Comparison of ENCODE assay signal across 32 cellular contexts in the genomic region with DNA sequence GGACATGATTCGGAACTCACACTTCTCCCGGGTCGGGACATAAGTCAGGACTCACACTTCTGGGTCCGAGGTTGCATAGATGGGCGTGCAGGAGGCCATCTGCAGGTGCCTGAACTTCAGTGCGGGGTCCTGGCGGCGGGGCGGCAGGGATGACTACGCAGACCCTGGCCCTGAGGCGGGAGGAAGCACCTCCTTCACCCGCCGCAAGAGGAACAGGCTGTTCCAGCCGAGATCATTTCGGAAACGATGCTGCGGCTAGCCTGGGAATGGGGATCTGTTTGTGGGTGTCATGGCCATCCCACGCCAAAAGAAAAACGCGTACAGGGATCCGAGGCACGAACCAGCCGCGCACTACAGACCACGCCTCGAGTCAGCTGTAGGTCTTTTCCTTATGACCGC.
DNase-seq lines count a peak whose midpoint lies in the region; ATAC-seq and TF ChIP-seq lines count a peak whose summit lies in the region.
"Had no signal": no experiment of that assay in that cellular context is flagged by ENCODE, and none has a peak within 500 bp of the region (broad histone marks: within the 10 kb centered on the region; RNA-seq: fewer than 3 reads in every experiment).

No MANE protein-coding gene starts in this region.

- peak overlapping the region; percentile 8 to 25 for H3K27ac ChIP-seq in breast epithelium
- no peak overlapping the region for H3K27ac ChIP-seq in RWPE2 (ENCODE audit: poor library complexity, severe bottlenecking)
- no peak overlapping the region for H3K27ac ChIP-seq in aorta (ENCODE audit: low read depth in 1 of 2, low read length in 2 of 2)
- H3K27ac ChIP-seq in WERI-Rb-1, result no peak overlapping the region
- H3K27ac ChIP-seq: adrenal gland, brain microvascular endothelial cell, gastrocnemius medialis, hepatocyte had no signal

- TF ChIP-seq CTCF in breast epithelium (IDR thresholded peaks at IDR 0.05), result no peak
- TF ChIP-seq CTCF in MCF 10A (IDR thresholded peaks at IDR 0.05; ENCODE audit: unreplicated experiment), result no peak
- TF ChIP-seq CTCF in RWPE2 (IDR thresholded peaks at IDR 0.05; ENCODE audit: poor library complexity, severe bottlenecking), result no peak
- no peak for TF ChIP-seq CTCF in nephron progenitor cell (IDR thresholded peaks at IDR 0.05)
- TF ChIP-seq CTCF in WERI-Rb-1 (IDR thresholded peaks at IDR 0.05; ENCODE audit: low read depth, low read length), result no peak

- intact Hi-C loops in breast epithelium (cut with DNase I; ENCODE audit: low total_unique reads), result loop anchor here (1.0 kb wide), 1 partner anchor 43 kb away; no protein-coding TSS in a partner anchor
- intact Hi-C loops in MCF 10A (cut with micrococcal nuclease), result no loop called here
- intact Hi-C loops in aorta (cut with DNase I), result no loop called here

- CTCF ChIA-PET in MCF 10A (lab: Yijun Ruan, JAX), result interaction anchor here (0.9 kb wide), 1 partner anchor 34 kb away, joined by 3 read pairs; no protein-coding TSS in a partner anchor

- H3K27ac Mint-ChIP-seq in MCF 10A (ENCODE audit: low read depth, unreplicated experiment), result no peak overlapping the region
- no peak overlapping the region for H3K27ac Mint-ChIP-seq in nephron progenitor cell
- H3K27ac Mint-ChIP-seq: activated CD4-positive, alpha-beta T cell treated with anti-CD3 and anti-CD28 coated beads, Interleukin-2, amount 10 ng/mL, durations not matched to agents 7 days and 5 days; activated T-helper 1 cell treated with anti-CD3 and anti-CD28 coated beads, Interleukin-12 subunit alpha, Interleukin-12 subunit beta, Interleukin-2, Interleukin-4 antibody, amounts not matched to agents 30 ng/mL and 10 ng/mL and 1 ng/mL, durations not matched to agents 14 hours and 24 hours and 36 hours; CD8-positive, alpha-beta T cell; stimulated activated naive CD8-positive, alpha-beta T cell treated with anti-CD3 and anti-CD28 coated beads, Interleukin-15, Interleukin-2, amounts not matched to agents 100 ng/mL and 50 ng/mL, for 24 hours had no signal

- H3K4me3 Mint-ChIP-seq in MCF 10A (ENCODE audit: unreplicated experiment), result no peak overlapping the region
- H3K4me3 Mint-ChIP-seq in nephron progenitor cell, result no peak overlapping the region
- H3K4me3 Mint-ChIP-seq: activated CD4-positive, alpha-beta T cell treated with anti-CD3 and anti-CD28 coated beads, Interleukin-2, amount 10 ng/mL, durations not matched to agents 7 days and 5 days; activated T-helper 1 cell treated with anti-CD3 and anti-CD28 coated beads, Interleukin-12 subunit alpha, Interleukin-12 subunit beta, Interleukin-2, Interleukin-4 antibody, amounts not matched to agents 30 ng/mL and 10 ng/mL and 1 ng/mL, durations not matched to agents 14 hours and 24 hours and 36 hours; CD8-positive, alpha-beta T cell; naive thymus-derived CD8-positive, alpha-beta T cell; stimulated activated naive CD8-positive, alpha-beta T cell treated with anti-CD3 and anti-CD28 coated beads, Interleukin-15, Interleukin-2, amounts not matched to agents 100 ng/mL and 50 ng/mL, for 24 hours had no signal

- 94 to 97% methylated on average over 27 of the region's 27 CpGs for WGBS in aorta, 2 donors

- no peak for TF ChIP-seq POLR2A in breast epithelium (IDR thresholded peaks at IDR 0.05)

- POLR2A ChIA-PET in MCF 10A (lab: Yijun Ruan, JAX), result no interaction called here

- H3K9me3 ChIP-seq in breast epithelium (no peaks in the 10 kb centered on the region), RWPE2 (ENCODE audit: severe bottlenecking) (no peaks in the 10 kb centered on the region), aorta (ENCODE audit: control insufficient read depth, low read length) (no peaks in the 10 kb centered on the region), WERI-Rb-1 (ENCODE audit: severe bottlenecking) (peaks cover 12% of the 10 kb centered on the region)
- H3K9me3 ChIP-seq: adrenal gland, BE2C, gastrocnemius medialis, thoracic aorta had no signal

- ATAC-seq in RWPE2 (ENCODE audit: low read depth) (peak; percentile 7; the same call in 1 of the 3 replicates), aorta (ENCODE audit: low FRiP score) (peak; percentile 20)
- ATAC-seq in activated CD4-positive, CD25-positive, alpha-beta regulatory T cell treated with anti-CD3 and anti-CD28 coated beads, Interleukin-2, amount 50 U/mL, for 24 hours, result no peak
- ATAC-seq: CD8-positive, alpha-beta T cell; GM12878; naive thymus-derived CD8-positive, alpha-beta T cell; PC-3 had no signal

- peak overlapping the region in 2 of 3 donors; percentile 15 to 47 for H3K4me3 ChIP-seq in breast epithelium
- no peak overlapping the region for H3K4me3 ChIP-seq in RWPE2 (ENCODE audit: severe bottlenecking)
- no peak overlapping the region for H3K4me3 ChIP-seq in aorta (ENCODE audit: low read length in 2 of 2)
- H3K4me3 ChIP-seq in WERI-Rb-1 (ENCODE audit: low read depth, low read length), result no peak overlapping the region
- H3K4me3 ChIP-seq: adrenal gland, gastrocnemius medialis, GM12878, hepatocyte, lung, thoracic aorta had no signal

- H3K27me3 ChIP-seq in breast epithelium, result no peaks in the 10 kb centered on the region
- H3K27me3 ChIP-seq in RWPE2 (ENCODE audit: insufficient read depth, poor library complexity, severe bottlenecking), result no peaks in the 10 kb centered on the region
- no peaks in the 10 kb centered on the region for H3K27me3 ChIP-seq in aorta (ENCODE audit: control insufficient read depth in 1 of 2, insufficient read depth in 2 of 2, low read length in 1 of 2)
- H3K27me3 ChIP-seq in WERI-Rb-1 (ENCODE audit: insufficient read depth, low read depth, severe bottlenecking), result no peaks in the 10 kb centered on the region
- H3K27me3 ChIP-seq: adrenal gland, BE2C, brain microvascular endothelial cell, gastrocnemius medialis, hepatocyte had no signal

- DNase-seq in breast epithelium (ENCODE audit: low spot score in 2 of 2) (no peak), MCF 10A (ENCODE audit: unreplicated experiment) (no peak), RWPE2 (ENCODE audit: low spot score) (no peak), nephron progenitor cell (peak; percentile 14), aorta (no peak), WERI-Rb-1 (no peak), HuH-7 (ENCODE audit: low spot score) (no peak)
- DNase-seq: activated CD4-positive, alpha-beta T cell treated with anti-CD3 and anti-CD28 coated beads, Interleukin-2, amount 10 ng/mL, durations not matched to agents 7 days and 5 days; activated naive CD4-positive, alpha-beta T cell treated with Interleukin-2 at 50 U/mL for 16 hours; brain microvascular endothelial cell; CD8-positive, alpha-beta T cell; gastrocnemius medialis; Karpas-422; naive thymus-derived CD8-positive, alpha-beta T cell; NCI-H1417 treated with DMSO at 0.1 percent for 48 hours; NCI-H2029 treated with DMSO at 0.1 percent for 48 hours; NCI-H2227 treated with DMSO at 0.1 percent for 48 hours; NCI-H526 treated with DMSO at 0.1 percent for 48 hours; NK-92 treated with Interleukin-12 subunit alpha and Interleukin-12 subunit beta, amount 100 ng/mL, for 24 hours; PC-3; retina; SIG-M5; SW 1271 had no signal

- no TSS peak for BruUV-seq in MCF 10A (replicated peaks; lab: Mats Ljungman, UMichigan)

- no peaks in the 10 kb centered on the region for H3K4me1 Mint-ChIP-seq in MCF 10A (ENCODE audit: insufficient read depth, unreplicated experiment)
- H3K4me1 Mint-ChIP-seq in nephron progenitor cell, result peaks cover 17% of the 10 kb centered on the region
- H3K4me1 Mint-ChIP-seq: activated CD4-positive, alpha-beta T cell treated with anti-CD3 and anti-CD28 coated beads, Interleukin-2, amount 10 ng/mL, durations not matched to agents 7 days and 5 days had no signal

- H3K36me3 Mint-ChIP-seq in MCF 10A (ENCODE audit: insufficient read depth, unreplicated experiment), result peaks cover 7% of the 10 kb centered on the region
- peaks cover 7% of the 10 kb centered on the region for H3K36me3 Mint-ChIP-seq in nephron progenitor cell (ENCODE audit: low read depth)
- H3K36me3 Mint-ChIP-seq: CD8-positive, alpha-beta T cell had no signal

- H3K36me3 ChIP-seq in breast epithelium, result no peaks in the 10 kb centered on the region
- 0 out of 2 replicates have a peak, but pooled peaks cover 7% of the 10 kb centered on the region for H3K36me3 ChIP-seq in RWPE2 (ENCODE audit: low read depth)
- H3K36me3 ChIP-seq in aorta (ENCODE audit: control insufficient read depth in 1 of 2, insufficient read depth in 2 of 2, low read length in 1 of 2), result no peaks in the 10 kb centered on the region
- no peaks in the 10 kb centered on the region for H3K36me3 ChIP-seq in WERI-Rb-1
- H3K36me3 ChIP-seq: adrenal gland, BE2C, brain microvascular endothelial cell, gastrocnemius medialis, thoracic aorta had no signal

- H3K9me3 Mint-ChIP-seq in MCF 10A (ENCODE audit: unreplicated experiment), result peaks cover 12% of the 10 kb centered on the region
- peaks cover 19% of the 10 kb centered on the region for H3K9me3 Mint-ChIP-seq in nephron progenitor cell

- no peaks in the 10 kb centered on the region for H3K27me3 Mint-ChIP-seq in MCF 10A (ENCODE audit: insufficient read depth, unreplicated experiment)
- H3K27me3 Mint-ChIP-seq in nephron progenitor cell (ENCODE audit: low read depth, poor library complexity), result peaks cover 12% of the 10 kb centered on the region
- H3K27me3 Mint-ChIP-seq: activated CD4-positive, alpha-beta T cell treated with anti-CD3 and anti-CD28 coated beads, Interleukin-2, amount 10 ng/mL, durations not matched to agents 7 days and 5 days; naive thymus-derived CD8-positive, alpha-beta T cell; stimulated activated naive CD8-positive, alpha-beta T cell treated with anti-CD3 and anti-CD28 coated beads, Interleukin-15, Interleukin-2, amounts not matched to agents 100 ng/mL and 50 ng/mL, for 24 hours had no signal

- no peaks in the 10 kb centered on the region for H3K4me1 ChIP-seq in breast epithelium
- no peaks in the 10 kb centered on the region for H3K4me1 ChIP-seq in RWPE2 (ENCODE audit: insufficient read depth, poor library complexity, severe bottlenecking)
- H3K4me1 ChIP-seq in aorta (ENCODE audit: control insufficient read depth in 1 of 2, insufficient read depth in 2 of 2, low read length in 2 of 2), result no peaks in the 10 kb centered on the region
- H3K4me1 ChIP-seq: BE2C had no signal

Comparison
In these comparisons a context has a peak if more than half of its experiments do, and no peak if none do; other contexts are left out.
1. H3K27ac ChIP-seq: peak in breast epithelium (2 of 2); none in RWPE2 (single experiment), aorta (0 of 2) and WERI-Rb-1 (single experiment).
2. H3K4me3 ChIP-seq: peak in breast epithelium (2 of 3); none in RWPE2 (single experiment), aorta (0 of 2) and WERI-Rb-1 (single experiment).
3. ATAC-seq: peak in RWPE2 (single experiment) and aorta (single experiment); none in activated CD4-positive, CD25-positive, alpha-beta regulatory T cell treated with anti-CD3 and anti-CD28 coated beads, Interleukin-2, amount 50 U/mL, for 24 hours (0 of 2).